ENCODE assay signal across 1 cellular context in the genomic region with DNA sequence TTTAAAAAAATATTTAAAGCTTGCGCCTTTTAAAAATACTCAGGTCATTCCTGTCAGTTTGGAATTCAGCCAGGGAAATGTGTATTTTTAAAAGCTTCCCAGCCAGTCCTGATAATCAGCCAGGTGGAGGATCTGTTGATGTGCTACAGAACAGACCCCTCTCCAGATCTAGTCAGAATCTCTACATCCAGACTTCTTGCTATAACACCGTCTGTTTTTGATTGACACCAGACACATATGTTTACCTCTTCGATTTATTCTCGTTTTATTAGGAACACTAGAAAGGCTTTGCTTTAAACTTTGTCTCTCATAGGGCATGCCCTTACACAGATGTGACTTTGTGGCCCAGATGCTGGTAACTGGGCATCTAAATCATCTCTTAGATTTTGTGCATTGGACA.
TF ChIP-seq lines count a peak whose summit lies in the region.

No MANE protein-coding gene starts in this region.

TF ChIP-seq in HEK293T, 16 proteins besides CTCF, POLR2A, EP300 and RAD21 (continued from another document):
- TF ChIP-seq, protein P1, sequence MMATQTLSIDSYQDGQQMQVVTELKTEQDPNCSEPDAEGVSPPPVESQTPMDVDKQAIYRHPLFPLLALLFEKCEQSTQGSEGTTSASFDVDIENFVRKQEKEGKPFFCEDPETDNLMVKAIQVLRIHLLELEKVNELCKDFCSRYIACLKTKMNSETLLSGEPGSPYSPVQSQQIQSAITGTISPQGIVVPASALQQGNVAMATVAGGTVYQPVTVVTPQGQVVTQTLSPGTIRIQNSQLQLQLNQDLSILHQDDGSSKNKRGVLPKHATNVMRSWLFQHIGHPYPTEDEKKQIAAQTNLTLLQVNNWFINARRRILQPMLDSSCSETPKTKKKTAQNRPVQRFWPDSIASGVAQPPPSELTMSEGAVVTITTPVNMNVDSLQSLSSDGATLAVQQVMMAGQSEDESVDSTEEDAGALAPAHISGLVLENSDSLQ (IDR thresholded peaks at IDR 0.05), result peak; percentile 67
- TF ChIP-seq BHLHE40 (IDR thresholded peaks at IDR 0.05; ENCODE audit: borderline replicate concordance) (no peak), ELF4 (IDR thresholded peaks at IDR 0.05) (no peak), SP1 (IDR thresholded peaks at IDR 0.05) (no peak)
